In the genomic region with DNA sequence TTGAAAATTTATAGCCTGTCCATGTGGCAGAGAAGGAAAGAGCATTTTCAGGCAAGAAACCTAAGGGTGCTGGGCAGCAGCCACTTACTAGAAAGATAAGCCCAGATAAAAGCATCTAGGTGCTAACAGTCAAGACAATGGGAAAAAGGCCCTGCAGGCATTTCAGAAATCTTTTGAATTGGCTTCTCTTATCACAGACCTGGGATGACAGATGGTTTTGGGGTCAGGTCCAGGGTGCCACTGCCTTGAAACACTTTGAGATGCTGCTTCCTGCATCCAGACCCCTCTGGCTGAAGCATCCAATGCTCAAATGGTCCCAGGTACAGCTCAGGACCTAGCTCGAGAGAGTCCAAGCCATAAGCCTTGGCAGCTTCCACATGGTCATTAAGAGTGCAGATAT, we compare ENCODE assay signal across 22 cellular contexts.
"Had no signal": no experiment of that assay in that cellular context is flagged by ENCODE, and none has a peak within 500 bp of the region (broad histone marks: within the 10 kb centered on the region; RNA-seq: fewer than 3 reads in every experiment).

No MANE protein-coding gene starts in this region.

- H3K36me3 ChIP-seq: neutrophil, pancreas, prostate gland, right lobe of liver, sigmoid colon, stomach, thoracic aorta, thyroid gland, tibial nerve, upper lobe of left lung, vagina had no signal

- H3K4me1 ChIP-seq: pancreas, prostate gland, right lobe of liver, sigmoid colon, stomach, thyroid gland, tibial nerve, upper lobe of left lung, vagina had no signal

- H3K27ac ChIP-seq: neutrophil, pancreas, prostate gland, right lobe of liver, sigmoid colon, stomach, thoracic aorta, thyroid gland, tibial nerve, upper lobe of left lung, vagina had no signal

- H3K4me3 ChIP-seq: pancreas, prostate gland, right lobe of liver, sigmoid colon, stomach, thoracic aorta, thyroid gland, tibial nerve, upper lobe of left lung, vagina had no signal

- DNase-seq: nephron progenitor cell; nucleus accumbens; pancreas; right cardiac atrium; right lobe of liver; sigmoid colon; small intestine; stimulated activated CD4-positive, alpha-beta T cell treated with anti-CD3 and anti-CD28 coated beads, Interleukin-15, amount 100 ng/mL, for 24 hours; stimulated activated CD4-positive, alpha-beta T cell treated with anti-CD3 and anti-CD28 coated beads, Interleukin-2, amount 100 ng/mL, for 24 hours; stimulated activated CD4-positive, alpha-beta T cell treated with anti-CD3 and anti-CD28 coated beads, Interleukin-2, amount 100 ng/mL, for 48 hours; stimulated activated CD4-positive, alpha-beta T cell treated with anti-CD3 and anti-CD28 coated beads, Interleukin-4, amount 100 ng/mL, for 24 hours; stimulated activated naive B cell treated with anti-CD40 and anti-IgM and Interleukin-4, amounts not matched to agents 10 μg/mL and 1 μg/mL and 100 μg/mL, for 72 hours; stimulated activated naive CD4-positive, alpha-beta T cell treated with Interleukin-2 at 50 U/mL for 16 hours; stomach; thyroid gland; trophoblast cell; upper lobe of left lung had no signal

- H3K27me3 ChIP-seq: neutrophil, pancreas, right lobe of liver, sigmoid colon, stomach, thyroid gland, tibial nerve, upper lobe of left lung, vagina had no signal
